ENCODE assay signal across 1 cellular context in the genomic region with DNA sequence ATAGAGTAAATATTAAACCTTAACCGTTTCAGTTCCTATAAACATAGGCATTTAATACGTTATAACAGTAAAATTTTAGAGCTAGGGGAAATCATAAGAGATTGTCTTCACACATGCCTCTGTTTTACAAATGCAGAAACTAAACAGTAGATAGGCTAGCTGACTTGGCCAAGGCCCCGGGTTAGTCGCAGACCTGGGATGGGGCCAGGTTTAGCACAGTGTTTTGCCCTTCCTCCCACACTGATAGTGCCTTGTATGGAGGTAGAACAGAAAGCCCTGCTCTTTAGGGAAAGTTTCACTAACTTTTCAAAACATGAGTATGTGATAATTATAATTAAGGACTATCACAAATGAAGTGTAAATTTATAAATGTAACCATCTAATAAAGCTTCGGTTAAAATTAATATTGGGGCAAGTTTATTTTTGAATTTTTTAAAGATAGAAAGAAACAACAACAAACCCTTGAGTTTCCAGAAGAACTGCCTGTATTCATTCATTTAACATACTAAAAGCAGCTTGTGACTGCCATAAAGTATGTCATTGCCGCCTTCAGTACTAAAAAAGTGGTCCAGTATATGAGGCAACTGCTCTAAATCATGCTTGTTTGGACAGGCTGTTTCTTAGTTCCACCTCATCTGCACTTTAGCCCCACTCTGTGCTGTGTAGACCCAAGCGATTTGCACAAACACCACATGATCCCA.
A peak's percentile ranks its signal among the peaks of the same experiment; 100 is the strongest.
TF ChIP-seq lines count a peak whose summit lies in the region.

No MANE protein-coding gene starts in this region.

TF ChIP-seq in liver, 16 proteins besides CTCF, POLR2A, EP300 and RAD21 (continued from another document):
- TF ChIP-seq, protein P1, sequence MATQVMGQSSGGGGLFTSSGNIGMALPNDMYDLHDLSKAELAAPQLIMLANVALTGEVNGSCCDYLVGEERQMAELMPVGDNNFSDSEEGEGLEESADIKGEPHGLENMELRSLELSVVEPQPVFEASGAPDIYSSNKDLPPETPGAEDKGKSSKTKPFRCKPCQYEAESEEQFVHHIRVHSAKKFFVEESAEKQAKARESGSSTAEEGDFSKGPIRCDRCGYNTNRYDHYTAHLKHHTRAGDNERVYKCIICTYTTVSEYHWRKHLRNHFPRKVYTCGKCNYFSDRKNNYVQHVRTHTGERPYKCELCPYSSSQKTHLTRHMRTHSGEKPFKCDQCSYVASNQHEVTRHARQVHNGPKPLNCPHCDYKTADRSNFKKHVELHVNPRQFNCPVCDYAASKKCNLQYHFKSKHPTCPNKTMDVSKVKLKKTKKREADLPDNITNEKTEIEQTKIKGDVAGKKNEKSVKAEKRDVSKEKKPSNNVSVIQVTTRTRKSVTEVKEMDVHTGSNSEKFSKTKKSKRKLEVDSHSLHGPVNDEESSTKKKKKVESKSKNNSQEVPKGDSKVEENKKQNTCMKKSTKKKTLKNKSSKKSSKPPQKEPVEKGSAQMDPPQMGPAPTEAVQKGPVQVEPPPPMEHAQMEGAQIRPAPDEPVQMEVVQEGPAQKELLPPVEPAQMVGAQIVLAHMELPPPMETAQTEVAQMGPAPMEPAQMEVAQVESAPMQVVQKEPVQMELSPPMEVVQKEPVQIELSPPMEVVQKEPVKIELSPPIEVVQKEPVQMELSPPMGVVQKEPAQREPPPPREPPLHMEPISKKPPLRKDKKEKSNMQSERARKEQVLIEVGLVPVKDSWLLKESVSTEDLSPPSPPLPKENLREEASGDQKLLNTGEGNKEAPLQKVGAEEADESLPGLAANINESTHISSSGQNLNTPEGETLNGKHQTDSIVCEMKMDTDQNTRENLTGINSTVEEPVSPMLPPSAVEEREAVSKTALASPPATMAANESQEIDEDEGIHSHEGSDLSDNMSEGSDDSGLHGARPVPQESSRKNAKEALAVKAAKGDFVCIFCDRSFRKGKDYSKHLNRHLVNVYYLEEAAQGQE (IDR thresholded peaks at IDR 0.05) = peak; percentile 82
- TF ChIP-seq RXRA (IDR thresholded peaks at IDR 0.05) (peak; percentile 87 to 90), NR2F2 (IDR thresholded peaks at IDR 0.05) (no peak), SP1 (IDR thresholded peaks at IDR 0.05) (peak; percentile 95), JUND (IDR thresholded peaks at IDR 0.05) (peak; percentile 27 to 81), HNF4G (IDR thresholded peaks at IDR 0.05) (peak; percentile 90)
